In genomic region chr13:73103238-73103637, GRCh38 we compare ENCODE assay signal across 29 cellular contexts.
"Had no signal": no experiment of that assay in that cellular context is flagged by ENCODE, and none has a peak within 500 bp of the region (broad histone marks: within the 10 kb centered on the region; RNA-seq: fewer than 3 reads in every experiment).

No MANE protein-coding gene starts in this region.

- H3K36me3 ChIP-seq: MG63 had no signal

- ATAC-seq: activated CD8-positive, alpha-beta memory T cell treated with anti-CD3 and anti-CD28 coated beads, Interleukin-2, amount 10 ng/mL, durations not matched to agents 7 days and 5 days; PC-3; T-helper 17 cell had no signal

- FAIRE-seq: astrocyte, TTC549 had no signal

- H3K27ac Mint-ChIP-seq: activated B cell treated with CpG ODN at 0.5 μM for 24 hours; activated CD4-positive, alpha-beta T cell treated with anti-CD3 and anti-CD28 coated beads, Interleukin-2, amount 10 ng/mL, durations not matched to agents 24 days and 14 days; activated CD8-positive, alpha-beta memory T cell treated with anti-CD3 and anti-CD28 coated beads, Interleukin-2, amount 10 ng/mL, durations not matched to agents 7 days and 5 days; activated naive CD8-positive, alpha-beta T cell; activated T-cell treated with anti-CD3 and anti-CD28 coated beads, Interleukin-2, amount 50 U/mL, for 24 hours; activated T-helper 1 cell treated with anti-CD3 and anti-CD28 coated beads, Interleukin-12 subunit alpha, Interleukin-12 subunit beta, Interleukin-2, Interleukin-4 antibody, amounts not matched to agents 30 ng/mL and 10 ng/mL and 1 ng/mL, durations not matched to agents 14 hours and 24 hours and 36 hours; brain; T-helper 17 cell had no signal

- H3K9me3 Mint-ChIP-seq: activated B cell treated with CpG ODN at 0.5 μM for 24 hours; activated CD4-positive, alpha-beta T cell treated with anti-CD3 and anti-CD28 coated beads, Interleukin-2, amount 10 ng/mL, durations not matched to agents 24 days and 14 days; activated T-cell treated with anti-CD3 and anti-CD28 coated beads, Interleukin-2, amount 50 U/mL, for 24 hours; central memory CD8-positive, alpha-beta T cell had no signal

- H3K4me3 Mint-ChIP-seq: activated B cell treated with CpG ODN at 0.5 μM for 24 hours; activated CD4-positive, alpha-beta T cell treated with anti-CD3 and anti-CD28 coated beads, Interleukin-2, amount 10 ng/mL, durations not matched to agents 24 days and 14 days; activated CD8-positive, alpha-beta memory T cell treated with anti-CD3 and anti-CD28 coated beads, Interleukin-2, amount 10 ng/mL, durations not matched to agents 7 days and 5 days; activated naive CD8-positive, alpha-beta T cell; activated T-cell treated with anti-CD3 and anti-CD28 coated beads, Interleukin-2, amount 50 U/mL, for 24 hours; activated T-helper 1 cell treated with anti-CD3 and anti-CD28 coated beads, Interleukin-12 subunit alpha, Interleukin-12 subunit beta, Interleukin-2, Interleukin-4 antibody, amounts not matched to agents 30 ng/mL and 10 ng/mL and 1 ng/mL, durations not matched to agents 14 hours and 24 hours and 36 hours; brain; central memory CD8-positive, alpha-beta T cell; T-helper 17 cell had no signal

- H3K4me1 Mint-ChIP-seq: activated B cell treated with CpG ODN at 0.5 μM for 24 hours; activated CD4-positive, alpha-beta T cell treated with anti-CD3 and anti-CD28 coated beads, Interleukin-2, amount 10 ng/mL, durations not matched to agents 24 days and 14 days; activated CD8-positive, alpha-beta memory T cell treated with anti-CD3 and anti-CD28 coated beads, Interleukin-2, amount 10 ng/mL, durations not matched to agents 7 days and 5 days; central memory CD8-positive, alpha-beta T cell had no signal

- H3K27me3 ChIP-seq: MG63 had no signal

- DNase-seq: activated B cell treated with CpG ODN at 0.5 μM for 24 hours; activated CD4-positive, alpha-beta T cell treated with anti-CD3 and anti-CD28 coated beads for 1 hour; activated CD4-positive, alpha-beta T cell treated with anti-CD3 and anti-CD28 coated beads, Interleukin-2, amount 10 ng/mL, durations not matched to agents 24 days and 14 days; activated CD4-positive, alpha-beta T cell treated with anti-CD3 and anti-CD28 coated beads, Interleukin-2, amount 50 U/mL, for 48 hours; activated CD8-positive, alpha-beta memory T cell treated with anti-CD3 and anti-CD28 coated beads, Interleukin-2, amount 10 ng/mL, durations not matched to agents 7 days and 5 days; activated effector memory CD4-positive, alpha-beta T cell treated with anti-CD3 and anti-CD28 coated beads, Interleukin-2, amount 50 U/mL, for 16 hours; activated naive CD4-positive, alpha-beta T cell treated with Interleukin-2 at 50 U/mL for 16 hours; activated T-cell treated with anti-CD3 and anti-CD28 coated beads, Interleukin-2, amount 50 U/mL, for 24 hours; amygdala; MG63; MV-4-11; NCI-H1092 treated with DMSO at 0.1 percent for 48 hours; NCI-H1436; NCI-H187 treated with DMSO at 0.1 percent for 48 hours; NCI-H2081 treated with DMSO at 0.1 percent for 48 hours; NCI-H2171; NCI-H2227 treated with DMSO at 0.1 percent for 48 hours; NCI-H446 treated with DMSO at 0.1 percent for 48 hours; NCI-H526 treated with DMSO at 0.1 percent for 48 hours; PC-3; SHP77 treated with DMSO at 0.1 percent for 48 hours; T-helper 17 cell; T1000 had no signal

- H3K4me3 ChIP-seq: MG63 had no signal

- H3K9me3 ChIP-seq: MG63 had no signal

- H3K36me3 Mint-ChIP-seq: activated CD8-positive, alpha-beta memory T cell treated with anti-CD3 and anti-CD28 coated beads, Interleukin-2, amount 10 ng/mL, durations not matched to agents 7 days and 5 days; activated naive CD8-positive, alpha-beta T cell; brain had no signal
